Comparison of ENCODE assay signal across 1 cellular context in genomic region chr19:56832352-56832928, GRCh38.
TF ChIP-seq lines count a peak whose summit lies in the region.

No MANE protein-coding gene starts in this region.

TF ChIP-seq in HepG2, 621 proteins besides CTCF, POLR2A, EP300 and RAD21:
- TF ChIP-seq RARA (CRISPR knock-in tag; IDR thresholded peaks at IDR 0.05) = peak; percentile 71
- peak; percentile 65; the same call in 1 of the 2 replicates for TF ChIP-seq PAF1 (CRISPR knock-in tag; IDR thresholded peaks at IDR 0.05)
- TF ChIP-seq HOMEZ (CRISPR knock-in tag; IDR thresholded peaks at IDR 0.05; ENCODE audit: low read depth) = no peak
- peak; percentile 30; the same call in 1 of the 2 replicates for TF ChIP-seq NR2F6 (IDR thresholded peaks at IDR 0.05)
- TF ChIP-seq NR2F6 (CRISPR knock-in tag; IDR thresholded peaks at IDR 0.05) = peak; percentile 43; the same call in 1 of the 2 replicates
- peak; percentile 45 for TF ChIP-seq ARID5B (CRISPR knock-in tag; IDR thresholded peaks at IDR 0.05)
- no peak for TF ChIP-seq UBTF (CRISPR knock-in tag; IDR thresholded peaks at IDR 0.05)
- TF ChIP-seq ZNF713 (CRISPR knock-in tag; IDR thresholded peaks at IDR 0.05) = no peak
- TF ChIP-seq NFKBIZ (CRISPR knock-in tag; IDR thresholded peaks at IDR 0.05) = no peak
- no peak for TF ChIP-seq LRRFIP1 (CRISPR knock-in tag; conservative IDR thresholded peaks at IDR 0.05)
- no peak for TF ChIP-seq ZUFSP (CRISPR knock-in tag; IDR thresholded peaks at IDR 0.05; ENCODE audit: borderline replicate concordance)
- 0 out of 2 replicates have a peak, but pooled peaks have one; percentile 22 for TF ChIP-seq ZSCAN9 (CRISPR knock-in tag; IDR thresholded peaks at IDR 0.05; ENCODE audit: borderline replicate concordance)
- TF ChIP-seq RBM22 (optimal IDR thresholded peaks at IDR 0.05; ENCODE audit: low read length) = peak; percentile 98
- 0 out of 2 replicates have a peak, but pooled peaks have one; percentile 41 for TF ChIP-seq ZFP91 (CRISPR knock-in tag; IDR thresholded peaks at IDR 0.05; ENCODE audit: borderline replicate concordance)
- TF ChIP-seq SALL1 (CRISPR knock-in tag; IDR thresholded peaks at IDR 0.05) = 0 out of 2 replicates have a peak, but pooled peaks have one; percentile 16
- no peak for TF ChIP-seq ZNF367 (CRISPR knock-in tag; IDR thresholded peaks at IDR 0.05; ENCODE audit: borderline replicate concordance)
- peak; percentile 19; the same call in 1 of the 2 replicates for TF ChIP-seq NR2F2 (IDR thresholded peaks at IDR 0.05; ENCODE audit: borderline replicate concordance, low read depth)
- TF ChIP-seq MEF2D (CRISPR knock-in tag; IDR thresholded peaks at IDR 0.05) = 0 out of 2 replicates have a peak, but pooled peaks have one; percentile 28
- TF ChIP-seq CEBPB (IDR thresholded peaks at IDR 0.05; ENCODE audit: borderline replicate concordance, low read depth, low read length) = no peak
- peak; percentile 21 for TF ChIP-seq ASH2L (IDR thresholded peaks at IDR 0.05; ENCODE audit: insufficient read length, low read depth, low read length)
- TF ChIP-seq GATAD1 (CRISPR knock-in tag; IDR thresholded peaks at IDR 0.05) = no peak
- no peak for TF ChIP-seq YEATS2 (CRISPR knock-in tag; IDR thresholded peaks at IDR 0.05; ENCODE audit: borderline replicate concordance)
- 0 out of 2 replicates have a peak, but pooled peaks have one; percentile 18 for TF ChIP-seq TFE3 (CRISPR knock-in tag; IDR thresholded peaks at IDR 0.05)
- TF ChIP-seq CC2D1A (CRISPR knock-in tag; IDR thresholded peaks at IDR 0.05) = no peak
- 0 out of 2 replicates have a peak, but pooled peaks have one; percentile 8 for TF ChIP-seq MED1 (CRISPR knock-in tag; IDR thresholded peaks at IDR 0.05)
- TF ChIP-seq HIC2 (CRISPR knock-in tag; IDR thresholded peaks at IDR 0.05; ENCODE audit: low read depth) = no peak
- TF ChIP-seq GLI4 (CRISPR knock-in tag; IDR thresholded peaks at IDR 0.05; ENCODE audit: borderline replicate concordance) = no peak
- peak; percentile 54 for TF ChIP-seq POLR2G (IDR thresholded peaks at IDR 0.05; ENCODE audit: low read depth, low read length)
- TF ChIP-seq U2AF1 (optimal IDR thresholded peaks at IDR 0.05; ENCODE audit: low read depth, low read length) = no peak
- peak; percentile 72 for TF ChIP-seq TCF7 (IDR thresholded peaks at IDR 0.05; ENCODE audit: low read depth)
- TF ChIP-seq HNF1B (CRISPR knock-in tag; IDR thresholded peaks at IDR 0.05) = 0 out of 2 replicates have a peak, but pooled peaks have one; percentile 38
- TF ChIP-seq ZNF746 (CRISPR knock-in tag; IDR thresholded peaks at IDR 0.05) = no peak
- TF ChIP-seq POLR2AphosphoS5 (IDR thresholded peaks at IDR 0.05; ENCODE audit: low read depth, low read length) = peak; percentile 42; the same call in 1 of the 2 replicates
- peak; percentile 78; the same call in 1 of the 2 replicates for TF ChIP-seq SSRP1 (CRISPR knock-in tag; IDR thresholded peaks at IDR 0.05)
- TF ChIP-seq HMG20A (CRISPR knock-in tag; IDR thresholded peaks at IDR 0.05; ENCODE audit: borderline replicate concordance) = peak; percentile 40; the same call in 1 of the 2 replicates
- no peak for TF ChIP-seq ZNF207 (IDR thresholded peaks at IDR 0.05; ENCODE audit: borderline replicate concordance)
- no peak for TF ChIP-seq HNF4A (CRISPR knock-in tag; IDR thresholded peaks at IDR 0.05)
- 0 out of 2 replicates have a peak, but pooled peaks have one; percentile 28 for TF ChIP-seq ZMYM4 (CRISPR knock-in tag; IDR thresholded peaks at IDR 0.05)
- no peak for TF ChIP-seq RFX3 (CRISPR knock-in tag; IDR thresholded peaks at IDR 0.05)
